Comparison of ENCODE assay signal across 18 cellular contexts in the genomic region with DNA sequence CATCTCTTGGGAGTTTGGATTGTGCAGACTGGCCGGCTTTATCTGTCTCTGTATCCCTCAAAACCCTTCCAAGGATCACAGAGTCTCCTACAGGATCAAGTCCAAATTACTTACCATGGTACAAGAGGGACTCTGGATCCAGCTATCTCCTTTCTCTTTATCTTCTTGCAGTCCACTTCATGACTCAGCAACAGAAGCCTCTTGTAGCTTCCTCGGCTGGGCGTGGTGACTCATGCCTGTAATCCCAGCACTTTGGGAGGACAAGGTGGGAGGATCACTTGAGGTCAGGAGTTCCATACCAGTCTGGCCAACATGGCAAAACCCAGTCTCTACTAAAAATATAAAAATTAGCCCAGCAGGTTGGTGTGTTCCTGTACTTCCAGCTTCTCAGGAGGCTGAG.
DNase-seq lines count a peak whose midpoint lies in the region; ATAC-seq and TF ChIP-seq lines count a peak whose summit lies in the region.
"Had no signal": no experiment of that assay in that cellular context is flagged by ENCODE, and none has a peak within 500 bp of the region (broad histone marks: within the 10 kb centered on the region; RNA-seq: fewer than 3 reads in every experiment).

No MANE protein-coding gene starts in this region.

- no peaks in the 10 kb centered on the region for H3K27me3 Mint-ChIP-seq in neural crest cell (ENCODE audit: low read depth)

- H3K4me1 Mint-ChIP-seq in neural crest cell, result peaks cover 70% of the 10 kb centered on the region
- H3K4me1 Mint-ChIP-seq: activated naive CD4-positive, alpha-beta T cell treated with anti-CD3 and anti-CD28 coated beads, Interleukin-2, amount 50 U/mL, for 24 hours had no signal

- peaks cover 3% of the 10 kb centered on the region for H3K9me3 Mint-ChIP-seq in neural crest cell
- H3K9me3 Mint-ChIP-seq: activated naive CD4-positive, alpha-beta T cell treated with anti-CD3 and anti-CD28 coated beads, Interleukin-2, amount 50 U/mL, for 24 hours; stimulated activated naive B cell treated with anti-CD40 and anti-IgM and Interleukin-4, amounts not matched to agents 10 μg/mL and 1 μg/mL and 100 μg/mL, for 72 hours had no signal

- DNase-seq in H4 (ENCODE audit: low spot score), result peak; percentile 26
- peak; percentile 88 for DNase-seq in NCI-H226
- DNase-seq in choroid plexus epithelial cell (ENCODE audit: low read depth), result peak; percentile 69
- DNase-seq in neural crest cell (ENCODE audit: low read depth, low spot score), result no peak
- no peak for DNase-seq in RPMI8226
- DNase-seq in NK-92 treated with Interleukin-12 subunit alpha and Interleukin-12 subunit beta, amount 100 ng/mL, for 24 hours (lab: John Stamatoyannopoulos, UW), result no peak
- DNase-seq in NCI-H446 treated with DMSO at 0.1 percent for 48 hours (lab: John Stamatoyannopoulos, UW), result no peak
- DNase-seq: activated CD4-positive, alpha-beta T cell treated with anti-CD3 and anti-CD28 coated beads, Interleukin-2, amount 10 ng/mL, durations not matched to agents 24 days and 14 days; activated T-cell treated with anti-CD3 and anti-CD28 coated beads for 4 hours; central memory CD4-positive, alpha-beta T cell; effector CD4-positive, alpha-beta T cell; hippocampal formation; NCI-H345; stimulated activated naive B cell treated with anti-CD40 and anti-IgM and Interleukin-4, amounts not matched to agents 10 μg/mL and 1 μg/mL and 100 μg/mL, for 72 hours had no signal

- ATAC-seq in activated CD4-positive, CD25-positive, alpha-beta regulatory T cell treated with anti-CD3 and anti-CD28 coated beads, Interleukin-2, amount 50 U/mL, for 24 hours, result no peak
- ATAC-seq: left lobe of liver; stimulated activated naive B cell treated with anti-CD40 and anti-IgM and Interleukin-4, amounts not matched to agents 10 μg/mL and 1 μg/mL and 100 μg/mL, for 72 hours had no signal

- H3K27ac Mint-ChIP-seq in neural crest cell (ENCODE audit: unreplicated experiment), result peak overlapping the region; percentile 32
- H3K27ac Mint-ChIP-seq: activated CD4-positive, alpha-beta T cell treated with anti-CD3 and anti-CD28 coated beads, Interleukin-2, amount 10 ng/mL, durations not matched to agents 24 days and 14 days; activated naive CD4-positive, alpha-beta T cell treated with anti-CD3 and anti-CD28 coated beads, Interleukin-2, amount 50 U/mL, for 24 hours; stimulated activated naive B cell treated with anti-CD40 and anti-IgM and Interleukin-4, amounts not matched to agents 10 μg/mL and 1 μg/mL and 100 μg/mL, for 72 hours had no signal

- H3K4me3 ChIP-seq in choroid plexus epithelial cell (ENCODE audit: low read depth, low read length), result no peak overlapping the region
- H3K4me3 ChIP-seq: BLaER1 had no signal

- H3K4me3 Mint-ChIP-seq in neural crest cell, result no peak overlapping the region
- H3K4me3 Mint-ChIP-seq: activated CD4-positive, alpha-beta T cell treated with anti-CD3 and anti-CD28 coated beads, Interleukin-2, amount 10 ng/mL, durations not matched to agents 24 days and 14 days; activated naive CD4-positive, alpha-beta T cell treated with anti-CD3 and anti-CD28 coated beads, Interleukin-2, amount 50 U/mL, for 24 hours; stimulated activated naive B cell treated with anti-CD40 and anti-IgM and Interleukin-4, amounts not matched to agents 10 μg/mL and 1 μg/mL and 100 μg/mL, for 72 hours had no signal

- H3K36me3 Mint-ChIP-seq in neural crest cell (ENCODE audit: low read depth), result no peaks in the 10 kb centered on the region
- H3K36me3 Mint-ChIP-seq: activated naive CD4-positive, alpha-beta T cell treated with anti-CD3 and anti-CD28 coated beads, Interleukin-2, amount 50 U/mL, for 24 hours; stimulated activated naive B cell treated with anti-CD40 and anti-IgM and Interleukin-4, amounts not matched to agents 10 μg/mL and 1 μg/mL and 100 μg/mL, for 72 hours had no signal

- no peak for TF ChIP-seq CTCF in choroid plexus epithelial cell (conservative IDR thresholded peaks at IDR 0.05; ENCODE audit: low read depth, low read length)
- TF ChIP-seq CTCF in neural crest cell (conservative IDR thresholded peaks at IDR 0.05), result no peak

Comparison
In these comparisons a context has a peak if more than half of its experiments do, and no peak if none do; other contexts are left out.
1. DNase-seq: peak in H4 (single experiment), NCI-H226 (single experiment) and choroid plexus epithelial cell (single experiment); none in neural crest cell (single experiment), RPMI8226 (single experiment), NK-92 treated with Interleukin-12 subunit alpha and Interleukin-12 subunit beta, amount 100 ng/mL, for 24 hours (single experiment) and NCI-H446 treated with DMSO at 0.1 percent for 48 hours (single experiment).